Comparison of ENCODE assay signal across 10 cellular contexts in genomic region chr16:24977673-24978065, GRCh38. TPM values are rescaled to one million over a fixed set of nuclear protein-coding genes. Genes with fewer than 3 reads are reported as not detected.
DNase-seq lines count a peak whose midpoint lies in the region; ATAC-seq and TF ChIP-seq lines count a peak whose summit lies in the region.
"Had no signal": no experiment of that assay in that cellular context is flagged by ENCODE, and none has a peak within 500 bp of the region (broad histone marks: within the 10 kb centered on the region; RNA-seq: fewer than 3 reads in every experiment).

No MANE protein-coding gene starts in this region.

- DNase-seq in Caco-2: no peak
- DNase-seq in SK-N-SH: no peak
- DNase-seq in fibroblast of villous mesenchyme (ENCODE audit: low read depth): peak; percentile 81
- DNase-seq in sigmoid colon: no peak
- no peak for DNase-seq in natural killer cell treated with Interleukin-12 subunit alpha and Interleukin-12 subunit beta and Interleukin-15 and Interleukin-18, amount 100 ng/mL, for 72 hours (ENCODE audit: low spot score)
- DNase-seq in HPDE6-E6E7 (ENCODE audit: extremely low spot score): no peak
- DNase-seq: T-helper 9 cell had no signal

- no peaks in the 10 kb centered on the region for H4K20me1 ChIP-seq in SK-N-SH (ENCODE audit: insufficient read depth)

- H3K36me3 Mint-ChIP-seq in Caco-2 (ENCODE audit: insufficient read depth, unreplicated experiment): peaks cover 71% of the 10 kb centered on the region
- H3K36me3 Mint-ChIP-seq in natural killer cell treated with Interleukin-12 subunit alpha and Interleukin-12 subunit beta and Interleukin-15 and Interleukin-18, amount 100 ng/mL, for 72 hours: peaks cover 14% of the 10 kb centered on the region

- POLR2A ChIA-PET in Caco-2 (lab: Charles Lee) (no interaction called here), SK-N-SH (lab: Yijun Ruan, JAX) (no interaction called here)

- BruUV-seq in Caco-2 (replicated peaks; lab: Mats Ljungman, UMichigan): no TSS peak

- WGBS in SK-N-SH (ENCODE audit: low lambda C conversion rate): 14% methylated on average over 5 of the region's 5 CpGs
- 70 to 82% methylated on average over 5 of the region's 5 CpGs for whole genome bisulfite sequencing in sigmoid colon, 2 donors

- H3K36me3 ChIP-seq in Caco-2 (ENCODE audit: control insufficient read depth, insufficient read depth, low read length) (peaks cover 2% of the 10 kb centered on the region; the same call in 1 of the 2 replicates), SK-N-SH (replicated peaks in 1 of 2; ENCODE audit: control insufficient read depth in 1 of 2, insufficient read depth in 2 of 2, low read length in 1 of 2) (peaks cover 13 to 46% of the 10 kb centered on the region in 2 experiments), sigmoid colon (peaks cover 0 to 48% (median 11%) of the 10 kb centered on the region in 4 donors)

- TF ChIP-seq POLR2A in sigmoid colon (IDR thresholded peaks at IDR 0.05): no peak

- peak overlapping the region; percentile 48; the same call in 1 of the 2 replicates for H3K9ac ChIP-seq in SK-N-SH

- H3K4me3 Mint-ChIP-seq in Caco-2 (ENCODE audit: unreplicated experiment): peak overlapping the region; percentile 24
- H3K4me3 Mint-ChIP-seq in natural killer cell treated with Interleukin-12 subunit alpha and Interleukin-12 subunit beta and Interleukin-15 and Interleukin-18, amount 100 ng/mL, for 72 hours: no peak overlapping the region

- no peak for TF ChIP-seq RAD21 in SK-N-SH (IDR thresholded peaks at IDR 0.05; ENCODE audit: low read length)

- H3K27me3 Mint-ChIP-seq in Caco-2 (ENCODE audit: insufficient read depth, unreplicated experiment): no peaks in the 10 kb centered on the region
- H3K27me3 Mint-ChIP-seq in natural killer cell treated with Interleukin-12 subunit alpha and Interleukin-12 subunit beta and Interleukin-15 and Interleukin-18, amount 100 ng/mL, for 72 hours: no peaks in the 10 kb centered on the region

- H3K9me2 ChIP-seq in SK-N-SH: no peaks in the 10 kb centered on the region

- intact Hi-C loops in Caco-2 (cut with micrococcal nuclease; ENCODE audit: unreplicated experiment): loop anchor here (1.0 kb wide), 1 partner anchor 12 kb away; no protein-coding TSS in a partner anchor
- intact Hi-C loops in sigmoid colon (cut with DNase I): no loop called here

- H3K27ac Mint-ChIP-seq in Caco-2 (ENCODE audit: unreplicated experiment): peak overlapping the region; percentile 66
- H3K27ac Mint-ChIP-seq in natural killer cell treated with Interleukin-12 subunit alpha and Interleukin-12 subunit beta and Interleukin-15 and Interleukin-18, amount 100 ng/mL, for 72 hours: no peak overlapping the region

- H3F3A ChIP-seq in SK-N-SH (replicated peaks; ENCODE audit: insufficient read depth): peaks cover 14% of the 10 kb centered on the region

- peaks cover 35% of the 10 kb centered on the region for H3K4me1 ChIP-seq in Caco-2
- H3K4me1 ChIP-seq in SK-N-SH (ENCODE audit: control insufficient read depth in 1 of 2, insufficient read depth in 2 of 2, low read depth in 1 of 2, low read length in 1 of 2): peaks cover 5 to 37% of the 10 kb centered on the region in 2 experiments; a peak in 3 of 4 replicates
- peaks cover 0 to 37% (median 33%) of the 10 kb centered on the region in 4 donors for H3K4me1 ChIP-seq in sigmoid colon

- peaks cover 89% of the 10 kb centered on the region for H3K79me2 ChIP-seq in SK-N-SH (ENCODE audit: insufficient read depth)

- H3K4me3 ChIP-seq in Caco-2 (ENCODE audit: low read depth, low read length): no peak overlapping the region
- H3K4me3 ChIP-seq in SK-N-SH (ENCODE audit: low read depth in 2 of 2, low read length in 1 of 2): peak overlapping the region in 1 of 2 experiments; percentile 21; a peak in 1 of 4 replicates
- peak overlapping the region; percentile 10 for H3K4me3 ChIP-seq in fibroblast of villous mesenchyme (ENCODE audit: low read depth, low read length)
- no peak overlapping the region for H3K4me3 ChIP-seq in sigmoid colon
- H3K4me3 ChIP-seq: MG63 had no signal

- H3K9me3 ChIP-seq in Caco-2 (no peaks in the 10 kb centered on the region), SK-N-SH (0 out of 2 replicates have a peak, but pooled peaks cover 4% of the 10 kb centered on the region), sigmoid colon (no peaks in the 10 kb centered on the region)

- no peak overlapping the region for H2AFZ ChIP-seq in SK-N-SH (ENCODE audit: low read depth)

- TF ChIP-seq CTCF in Caco-2 (IDR thresholded peaks at IDR 0.05; ENCODE audit: insufficient read depth in 1 of 2, low read depth in 1 of 2, low read length in 1 of 2, severe bottlenecking in 1 of 2, unreplicated experiment in 1 of 2) (no peak), SK-N-SH (IDR thresholded peaks at IDR 0.05) (no peak), fibroblast of villous mesenchyme (IDR thresholded peaks at IDR 0.05; ENCODE audit: insufficient read depth, low read depth, low read length) (no peak), sigmoid colon (IDR thresholded peaks at IDR 0.05) (no peak)

- peak overlapping the region; percentile 78 to 89 for H3K27ac ChIP-seq in SK-N-SH (ENCODE audit: low read depth in 2 of 2, low read length in 1 of 2)
- peak overlapping the region; percentile 23 to 45 (median 41) for H3K27ac ChIP-seq in sigmoid colon

- H3K4me1 Mint-ChIP-seq in Caco-2 (ENCODE audit: low read depth, unreplicated experiment): peaks cover 59% of the 10 kb centered on the region
- peaks cover 36 to 45% of the 10 kb centered on the region in 2 donors for H3K4me1 Mint-ChIP-seq in natural killer cell treated with Interleukin-12 subunit alpha and Interleukin-12 subunit beta and Interleukin-15 and Interleukin-18, amount 100 ng/mL, for 72 hours (ENCODE audit: low read depth in 2 of 2)

- peak overlapping the region; percentile 68 for H3K4me2 ChIP-seq in SK-N-SH

- ATAC-seq in natural killer cell treated with Interleukin-12 subunit alpha and Interleukin-12 subunit beta and Interleukin-15 and Interleukin-18, amount 100 ng/mL, for 72 hours: no peak
- ATAC-seq in HG02973 (IDR thresholded peaks at IDR 0.05; ENCODE audit: unreplicated experiment) (no peak), HG03175 (IDR thresholded peaks at IDR 0.05; ENCODE audit: unreplicated experiment) (no peak)

- H3K27me3 ChIP-seq in Caco-2 (replicated peaks; ENCODE audit: control insufficient read depth, insufficient read depth, low read length) (no peaks in the 10 kb centered on the region), SK-N-SH (ENCODE audit: insufficient read depth) (no peaks in the 10 kb centered on the region), sigmoid colon (no peaks in the 10 kb centered on the region)
- H3K27me3 ChIP-seq: MG63 had no signal

- no peaks in the 10 kb centered on the region for H3K9me3 Mint-ChIP-seq in Caco-2 (ENCODE audit: unreplicated experiment)
- no peaks in the 10 kb centered on the region for H3K9me3 Mint-ChIP-seq in natural killer cell treated with Interleukin-12 subunit alpha and Interleukin-12 subunit beta and Interleukin-15 and Interleukin-18, amount 100 ng/mL, for 72 hours

- peak; percentile 17 to 62; a peak in 1 of 4 replicates for TF ChIP-seq EP300 in SK-N-SH (IDR thresholded peaks at IDR 0.05; ENCODE audit: borderline replicate concordance in 1 of 2, low read depth in 1 of 2, low read length in 1 of 2)
- TF ChIP-seq EP300 in sigmoid colon (IDR thresholded peaks at IDR 0.05): no peak

- CTCF ChIA-PET in Caco-2 (lab: Charles Lee): no interaction called here
- CTCF ChIA-PET in SK-N-SH (lab: Yijun Ruan, JAX): no interaction called here

TF ChIP-seq in SK-N-SH, 30 proteins besides CTCF, POLR2A, EP300 and RAD21 (continues in another document):
- no peak for TF ChIP-seq IRF3 (IDR thresholded peaks at IDR 0.05; ENCODE audit: low read depth, low read length)
- no peak for TF ChIP-seq NRF1 (IDR thresholded peaks at IDR 0.05; ENCODE audit: low read depth, low read length)
- no peak for TF ChIP-seq SMC3 (IDR thresholded peaks at IDR 0.05; ENCODE audit: low read depth, low read length)
- no peak for TF ChIP-seq FOXM1 (IDR thresholded peaks at IDR 0.05; ENCODE audit: low read depth)
- no peak for TF ChIP-seq GATA2 (CRISPR knock-in tag; IDR thresholded peaks at IDR 0.05)
- no peak for TF ChIP-seq RFX5 (IDR thresholded peaks at IDR 0.05; ENCODE audit: low read length)
- TF ChIP-seq TEAD4 (IDR thresholded peaks at IDR 0.05; ENCODE audit: borderline replicate concordance, insufficient read depth): peak; percentile 95
- no peak for TF ChIP-seq MXI1 (IDR thresholded peaks at IDR 0.05; ENCODE audit: low read depth, low read length)
- TF ChIP-seq TAF1 (IDR thresholded peaks at IDR 0.05; ENCODE audit: borderline replicate concordance, low read depth, low read length): no peak
- TF ChIP-seq USF1 (IDR thresholded peaks at IDR 0.05; ENCODE audit: borderline replicate concordance, low read depth): no peak
- peak; percentile 74 for TF ChIP-seq TCF12 (IDR thresholded peaks at IDR 0.05)
- TF ChIP-seq YY1 (IDR thresholded peaks at IDR 0.05; ENCODE audit: low read depth): peak; percentile 56; the same call in 1 of the 2 replicates
- peak; percentile 74; the same call in 1 of the 2 replicates for TF ChIP-seq NFIC (IDR thresholded peaks at IDR 0.05; ENCODE audit: borderline replicate concordance)
- no peak for TF ChIP-seq EZH2phosphoT487 (IDR thresholded peaks at IDR 0.05; ENCODE audit: borderline replicate concordance, low read depth)

RNA-seq across cellular contexts. Expression of gene ARHGAP17, which starts 37.5 kb away (rescaled TPM):
- 134 and 142 TPM in 2 replicates for total RNA-seq in Caco-2 (2022)
- 24.0 and 33.4 TPM in 2 replicates for polyA plus RNA-seq in SK-N-SH (2012; rRNA removed)
- polyA plus RNA-seq in SK-N-SH (2012; cell fraction: cytosol; rRNA removed): 29.4 and 31.9 TPM in 2 replicates
- 55.1 and 63.8 TPM in 2 replicates for polyA plus RNA-seq in SK-N-SH (2012; cell fraction: nucleus; rRNA removed)
- 32.5 and 36.7 TPM in 2 replicates for total RNA-seq in fibroblast of villous mesenchyme
- 10 to 100 TPM; 27.1 to 44.3 (median 35.5) TPM for total RNA-seq in sigmoid colon
- 10 to 100 TPM; 46.8 to 55.6 (median 50.6) TPM for polyA plus RNA-seq in sigmoid colon
- 10 to 100 TPM; 67.2 to 83.5 TPM for total RNA-seq in natural killer cell treated with Interleukin-12 subunit alpha and Interleukin-12 subunit beta and Interleukin-15 and Interleukin-18, amount 100 ng/mL, for 72 hours
